1 cellular context compared by ENCODE assay signal in genomic region chr22:44968736-44969135, GRCh38.
TF ChIP-seq lines count a peak whose summit lies in the region.

No MANE protein-coding gene starts in this region.

TF ChIP-seq in WTC11, 78 proteins besides CTCF, POLR2A, EP300 and RAD21 (continued from another document):
- TF ChIP-seq ZSCAN18 (CRISPR knock-in tag; IDR thresholded peaks at IDR 0.05) = no peak
- no peak for TF ChIP-seq ZNF416 (CRISPR knock-in tag; IDR thresholded peaks at IDR 0.05)
- TF ChIP-seq E2F4 (CRISPR knock-in tag; IDR thresholded peaks at IDR 0.05; ENCODE audit: borderline replicate concordance, low read depth) = no peak
- TF ChIP-seq HMGXB4 (CRISPR knock-in tag; IDR thresholded peaks at IDR 0.05) = no peak
- TF ChIP-seq NR3C1 (CRISPR knock-in tag; conservative IDR thresholded peaks at IDR 0.05; ENCODE audit: low read depth) = no peak
- no peak for TF ChIP-seq IRF1 (CRISPR knock-in tag; IDR thresholded peaks at IDR 0.05)
- TF ChIP-seq SP1 (CRISPR knock-in tag; conservative IDR thresholded peaks at IDR 0.05) = no peak
- no peak for TF ChIP-seq MLX (CRISPR knock-in tag; IDR thresholded peaks at IDR 0.05)
- no peak for TF ChIP-seq TEAD1 (CRISPR knock-in tag; IDR thresholded peaks at IDR 0.05)
TF ChIP-seq in WTC11: peak in this region for 0.
